In the genomic region with DNA sequence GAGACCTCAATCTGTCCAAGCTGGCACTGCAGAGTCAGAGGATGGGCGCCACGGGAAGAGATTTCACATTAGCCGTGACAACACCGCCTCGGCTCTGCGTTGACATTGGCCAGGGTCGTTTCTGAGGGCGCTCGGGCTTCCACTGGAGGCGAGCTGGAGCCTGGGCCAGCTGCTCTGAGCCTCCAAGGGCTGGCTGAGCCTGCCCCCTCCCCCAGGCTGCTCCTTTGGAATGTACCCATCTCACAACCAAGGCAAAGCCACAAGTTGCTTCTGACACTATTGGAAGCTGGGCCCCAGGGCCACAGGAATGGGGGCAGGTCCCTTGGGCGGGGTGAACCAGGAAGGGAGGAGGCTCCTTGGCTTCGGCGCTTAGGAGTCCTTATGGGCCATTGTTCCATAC, we compare ENCODE assay signal across 13 cellular contexts. TPM values are rescaled to one million over a fixed set of nuclear protein-coding genes. Genes with fewer than 3 reads are reported as not detected.
DNase-seq lines count a peak whose midpoint lies in the region; ATAC-seq and TF ChIP-seq lines count a peak whose summit lies in the region.
"Had no signal": no experiment of that assay in that cellular context is flagged by ENCODE, and none has a peak within 500 bp of the region (broad histone marks: within the 10 kb centered on the region; RNA-seq: fewer than 3 reads in every experiment).

No MANE protein-coding gene starts in this region.

- no peak overlapping the region for H3K4me3 ChIP-seq in WERI-Rb-1 (ENCODE audit: low read depth, low read length)
- no peak overlapping the region for H3K4me3 ChIP-seq in osteoblast (ENCODE audit: insufficient read depth, low read length)

- no peak for TF ChIP-seq CTCF in WERI-Rb-1 (IDR thresholded peaks at IDR 0.05; ENCODE audit: low read depth, low read length)
- peak; percentile 7 for TF ChIP-seq CTCF in osteoblast (IDR thresholded peaks at IDR 0.05; ENCODE audit: extremely low read depth, low read depth, low read length)

- intact Hi-C loops in Right ventricle myocardium superior (cut with DNase I), result loop anchor here (10.0 kb wide), 1 partner anchor 260 kb away; no protein-coding TSS in a partner anchor

- 0 out of 2 replicates have a peak overlapping the region, but pooled peaks have one; percentile 12 for H3K27ac ChIP-seq in WERI-Rb-1
- peak overlapping the region; percentile 59 for H3K27ac ChIP-seq in osteoblast (ENCODE audit: low read depth, low read length)

- no peak overlapping the region for H3K4me2 ChIP-seq in osteoblast (ENCODE audit: insufficient read depth, low read length)

- TF ChIP-seq POLR2A in erythroblast (IDR thresholded peaks at IDR 0.05; ENCODE audit: low read length), result no peak

- H3K27me3 ChIP-seq in WERI-Rb-1 (ENCODE audit: insufficient read depth, low read depth, severe bottlenecking) (no peaks in the 10 kb centered on the region), osteoblast (ENCODE audit: insufficient read depth, low read length) (no peaks in the 10 kb centered on the region)

- no peaks in the 10 kb centered on the region for H3K9me3 ChIP-seq in WERI-Rb-1 (ENCODE audit: severe bottlenecking)
- no peaks in the 10 kb centered on the region for H3K9me3 ChIP-seq in osteoblast (ENCODE audit: low read depth, low read length)

- ATAC-seq in Right ventricle myocardium superior (ENCODE audit: poor library complexity), result peak; percentile 25
- no peak for ATAC-seq in HG03432 (IDR thresholded peaks at IDR 0.05; ENCODE audit: unreplicated experiment)
- ATAC-seq in GM21717 (IDR thresholded peaks at IDR 0.05; ENCODE audit: unreplicated experiment), result no peak
- ATAC-seq: left colon had no signal

- peaks cover 40% of the 10 kb centered on the region for H3K4me1 ChIP-seq in osteoblast (ENCODE audit: insufficient read depth, low read length)

- no peak overlapping the region for H2AFZ ChIP-seq in osteoblast (ENCODE audit: low read length)

- no peaks in the 10 kb centered on the region for H3K79me2 ChIP-seq in osteoblast (ENCODE audit: insufficient read depth, low read length)

- DNase-seq in AG08396 (ENCODE audit: low spot score) (peak; percentile 65), WERI-Rb-1 (peak; percentile 51), Right ventricle myocardium superior (peak; percentile 72), osteoblast (ENCODE audit: insufficient read length, low spot score, missing footprints) (peak; percentile 92), erythroblast (lab: John Stamatoyannopoulos, UW) (no peak)
- no peak for DNase-seq in stimulated activated CD8-positive, alpha-beta memory T cell treated with anti-CD3 and anti-CD28 coated beads, Interleukin-4, amount 100 ng/mL, for 48 hours
- DNase-seq: activated CD4-positive, alpha-beta T cell treated with anti-CD3 and anti-CD28 coated beads for 1 hour; left colon; stimulated activated CD4-positive, alpha-beta T cell treated with anti-CD3 and anti-CD28 coated beads, Interleukin-4, amount 100 ng/mL, for 4 hours had no signal

- H3K36me3 ChIP-seq in WERI-Rb-1 (peaks cover 21% of the 10 kb centered on the region), osteoblast (ENCODE audit: insufficient read depth, low read length) (peaks cover 24% of the 10 kb centered on the region)

- H4K20me1 ChIP-seq in osteoblast (ENCODE audit: insufficient read depth, low read length), result no peaks in the 10 kb centered on the region

RNA-seq across cellular contexts. Expression of a gene that starts 12.7 kb away (rescaled TPM):
- 0.24 TPM for total RNA-seq in Right ventricle myocardium superior
- total RNA-seq in osteoblast, result under 0.01 and 0.36 TPM in 2 replicates
- total RNA-seq: left colon had no signal

RNA-seq across cellular contexts. Expression of a gene that starts 21.9 kb away (rescaled TPM):
- total RNA-seq in Right ventricle myocardium superior, result not detected
- not detected in 2 replicates for total RNA-seq in osteoblast
- total RNA-seq: aorta, H4 had no signal

RNA-seq across cellular contexts. Expression of a gene that starts 30.4 kb away (rescaled TPM):
- total RNA-seq in Right ventricle myocardium superior, result 15.8 TPM
- total RNA-seq in osteoblast, result not detected in 2 replicates
- total RNA-seq: H4 had no signal

RNA-seq across cellular contexts. Expression of a gene that starts 38.3 kb away (rescaled TPM):
- total RNA-seq in Right ventricle myocardium superior (41.0 TPM), osteoblast (25.7 and 29.8 TPM in 2 replicates)

Comparison
In these comparisons a context has a peak if more than half of its experiments do, and no peak if none do; other contexts are left out.
1. DNase-seq: peak in AG08396 (single experiment), WERI-Rb-1 (single experiment), Right ventricle myocardium superior (single experiment) and osteoblast (single experiment); none in stimulated activated CD8-positive, alpha-beta memory T cell treated with anti-CD3 and anti-CD28 coated beads, Interleukin-4, amount 100 ng/mL, for 48 hours (single experiment) and erythroblast (0 of 2).
2. RNA of a gene that starts 30.4 kb away (total RNA-seq): 15.8 TPM in Right ventricle myocardium superior (single experiment); not detected in osteoblast; every median in the first group is over 10 times any median in the second.